ENCODE assay signal across 30 cellular contexts in genomic region chr14:92630367-92630766, GRCh38.
"Had no signal": no experiment of that assay in that cellular context is flagged by ENCODE, and none has a peak within 500 bp of the region (broad histone marks: within the 10 kb centered on the region; RNA-seq: fewer than 3 reads in every experiment).

No MANE protein-coding gene starts in this region.

- H3K9me3 Mint-ChIP-seq: activated naive CD4-positive, alpha-beta T cell treated with anti-CD3 and anti-CD28 coated beads, Interleukin-2, amount 50 U/mL, for 24 hours had no signal

- H3K27me3 Mint-ChIP-seq: activated CD4-positive, alpha-beta T cell treated with anti-CD3 and anti-CD28 coated beads for 36 hours; activated CD8-positive, alpha-beta memory T cell treated with anti-CD3 and anti-CD28 coated beads, Interleukin-2, amount 10 ng/mL, durations not matched to agents 7 days and 5 days; activated naive CD4-positive, alpha-beta T cell treated with anti-CD3 and anti-CD28 coated beads, Interleukin-2, amount 50 U/mL, for 24 hours; activated naive CD8-positive, alpha-beta T cell treated with anti-CD3 and anti-CD28 coated beads, Interleukin-2, amount 50 U/mL, for 24 hours; naive B cell; stimulated activated naive CD8-positive, alpha-beta T cell treated with anti-CD3 and anti-CD28 coated beads, Interleukin-15, Interleukin-2, amounts not matched to agents 100 ng/mL and 50 ng/mL, for 24 hours had no signal

- H3K36me3 ChIP-seq: breast epithelium, right atrium auricular region had no signal

- H3K27ac ChIP-seq: breast epithelium, epithelial cell of prostate, esophagus squamous epithelium, heart right ventricle, right atrium auricular region, upper lobe of left lung had no signal

- H3K4me1 Mint-ChIP-seq: mesothelial cell of epicardium had no signal

- H3K4me3 ChIP-seq: breast epithelium, esophagus squamous epithelium, heart right ventricle, right atrium auricular region, upper lobe of left lung had no signal

- H3K4me3 Mint-ChIP-seq: activated CD4-positive, alpha-beta T cell treated with anti-CD3 and anti-CD28 coated beads for 36 hours; activated CD8-positive, alpha-beta memory T cell treated with anti-CD3 and anti-CD28 coated beads, Interleukin-2, amount 10 ng/mL, durations not matched to agents 7 days and 5 days; activated CD8-positive, alpha-beta T cell treated with anti-CD3 and anti-CD28 coated beads, Interleukin-2, amount 10 ng/mL, durations not matched to agents 7 days and 5 days; activated naive CD4-positive, alpha-beta T cell treated with anti-CD3 and anti-CD28 coated beads, Interleukin-2, amount 50 U/mL, for 24 hours; activated naive CD8-positive, alpha-beta T cell treated with anti-CD3 and anti-CD28 coated beads, Interleukin-2, amount 50 U/mL, for 24 hours; mesothelial cell of epicardium; neural crest cell; stimulated activated naive CD8-positive, alpha-beta T cell treated with anti-CD3 and anti-CD28 coated beads, Interleukin-15, Interleukin-2, amounts not matched to agents 100 ng/mL and 50 ng/mL, for 24 hours; WTC11 had no signal

- DNase-seq: activated CD4-positive, alpha-beta T cell treated with anti-CD3 and anti-CD28 coated beads for 36 hours; activated CD8-positive, alpha-beta memory T cell treated with anti-CD3 and anti-CD28 coated beads, Interleukin-2, amount 10 ng/mL, durations not matched to agents 7 days and 5 days; activated CD8-positive, alpha-beta T cell treated with anti-CD3 and anti-CD28 coated beads, Interleukin-2, amount 10 ng/mL, durations not matched to agents 7 days and 5 days; activated naive CD8-positive, alpha-beta T cell treated with anti-CD3 and anti-CD28 coated beads, Interleukin-2, amount 50 U/mL, for 24 hours; activated T-cell treated with anti-CD3 and anti-CD28 coated beads, Interleukin-2, amount 50 U/mL, for 48 hours; central memory CD4-positive, alpha-beta T cell; effector CD8-positive, alpha-beta T cell; esophagus squamous epithelium; foreskin melanocyte; heart right ventricle; left ventricle myocardium superior; naive B cell; occipital lobe; stimulated activated CD4-positive, alpha-beta T cell treated with anti-CD3 and anti-CD28 coated beads, Interleukin-15, amount 100 ng/mL, for 24 hours; substantia nigra; T-helper 2 cell; upper lobe of left lung had no signal

- FAIRE-seq: colon, endometrium, islet of Langerhans had no signal

- ATAC-seq: activated CD4-positive, alpha-beta T cell treated with anti-CD3 and anti-CD28 coated beads for 36 hours; activated CD8-positive, alpha-beta memory T cell treated with anti-CD3 and anti-CD28 coated beads, Interleukin-2, amount 10 ng/mL, durations not matched to agents 7 days and 5 days; activated CD8-positive, alpha-beta T cell treated with anti-CD3 and anti-CD28 coated beads, Interleukin-2, amount 10 ng/mL, durations not matched to agents 7 days and 5 days; activated naive CD8-positive, alpha-beta T cell treated with anti-CD3 and anti-CD28 coated beads, Interleukin-2, amount 50 U/mL, for 24 hours; left ventricle myocardium superior; SK-N-SH treated with all-trans-retinoic acid at 6 μM for 48 hours; WTC11 had no signal

- H3K4me1 ChIP-seq: breast epithelium, right atrium auricular region had no signal

- H3K27me3 ChIP-seq: breast epithelium, esophagus squamous epithelium, heart right ventricle, right atrium auricular region, upper lobe of left lung had no signal

- H3K27ac Mint-ChIP-seq: activated CD4-positive, alpha-beta T cell treated with anti-CD3 and anti-CD28 coated beads for 36 hours; activated CD8-positive, alpha-beta memory T cell treated with anti-CD3 and anti-CD28 coated beads, Interleukin-2, amount 10 ng/mL, durations not matched to agents 7 days and 5 days; activated naive CD4-positive, alpha-beta T cell treated with anti-CD3 and anti-CD28 coated beads, Interleukin-2, amount 50 U/mL, for 24 hours; activated naive CD8-positive, alpha-beta T cell treated with anti-CD3 and anti-CD28 coated beads, Interleukin-2, amount 50 U/mL, for 24 hours; activated T-helper 2 cell treated with anti-CD3 and anti-CD28 coated beads, Interferon-gamma antibody, Interleukin-2, Interleukin-4, amounts not matched to agents 10 μg/mL and 5 μg/mL and 100 μg/mL, durations not matched to agents 14 hours and 24 hours and 36 hours; mesothelial cell of epicardium; stimulated activated naive CD8-positive, alpha-beta T cell treated with anti-CD3 and anti-CD28 coated beads, Interleukin-15, Interleukin-2, amounts not matched to agents 100 ng/mL and 50 ng/mL, for 24 hours; WTC11 had no signal
